1 cellular context compared by ENCODE assay signal in genomic region chr4:72568959-72569718, GRCh38.
TF ChIP-seq lines count a peak whose summit lies in the region.

Gene ADAMTS3, minus strand, starts transcription at chr4:72569221. Its CDS starts 459 bp downstream, at chr4:72568762.

TF ChIP-seq in K562, 482 proteins besides CTCF, POLR2A, EP300 and RAD21 (continued from another document and continues in another):
- TF ChIP-seq ZNF263 (CRISPR knock-in tag; IDR thresholded peaks at IDR 0.05; ENCODE audit: borderline replicate concordance) (peak; percentile 100), MCM5 (IDR thresholded peaks at IDR 0.05; ENCODE audit: low read depth) (no peak), GTF2A2 (tag; IDR thresholded peaks at IDR 0.05) (no peak), ATF1 (CRISPR knock-in tag; IDR thresholded peaks at IDR 0.05) (no peak), ATF1 (tag; IDR thresholded peaks at IDR 0.05) (peak; percentile 89), SMARCE1 (IDR thresholded peaks at IDR 0.05) (peak; percentile 18; the same call in 1 of the 2 replicates), ZNF717 (CRISPR knock-in tag; IDR thresholded peaks at IDR 0.05) (no peak), L3MBTL2 (IDR thresholded peaks at IDR 0.05) (peak; percentile 18), E2F4 (CRISPR knock-in tag; IDR thresholded peaks at IDR 0.05; ENCODE audit: low read depth) (no peak), SNIP1 (IDR thresholded peaks at IDR 0.05; ENCODE audit: low read depth) (no peak), CREBBP (IDR thresholded peaks at IDR 0.05; ENCODE audit: low read depth, low read length) (no peak), E2F1 (CRISPR knock-in tag; IDR thresholded peaks at IDR 0.05) (no peak), KDM5B (IDR thresholded peaks at IDR 0.05; ENCODE audit: insufficient replicate concordance, low read depth, low read length) (peak; percentile 82), ZNF76 (CRISPR knock-in tag; IDR thresholded peaks at IDR 0.05; ENCODE audit: borderline replicate concordance) (no peak), EHMT2 (IDR thresholded peaks at IDR 0.05) (no peak), RBM34 (IDR thresholded peaks at IDR 0.05; ENCODE audit: borderline replicate concordance, insufficient read depth, low read length) (no peak), KAT7 (CRISPR knock-in tag; IDR thresholded peaks at IDR 0.05; ENCODE audit: borderline replicate concordance) (0 out of 2 replicates have a peak, but pooled peaks have one; percentile 31), MCM7 (IDR thresholded peaks at IDR 0.05) (no peak), NFYB (IDR thresholded peaks at IDR 0.05; ENCODE audit: extremely low read depth, insufficient read length) (no peak), ZNF668 (CRISPR knock-in tag; IDR thresholded peaks at IDR 0.05) (no peak), SMARCA5 (IDR thresholded peaks at IDR 0.05) (peak; percentile 23; the same call in 1 of the 2 replicates), ZNF57 (CRISPR knock-in tag; IDR thresholded peaks at IDR 0.05) (no peak), POU5F1 (IDR thresholded peaks at IDR 0.05; ENCODE audit: borderline replicate concordance, low read depth, low read length, partially characterized antibody) (no peak), ZNF512 (tag; IDR thresholded peaks at IDR 0.05) (no peak), E2F3 (CRISPR knock-in tag; IDR thresholded peaks at IDR 0.05) (no peak), MBD1 (CRISPR knock-in tag; IDR thresholded peaks at IDR 0.05) (no peak), ZNF444 (CRISPR knock-in tag; IDR thresholded peaks at IDR 0.05) (no peak), MAZ (CRISPR knock-in tag; conservative IDR thresholded peaks at IDR 0.05 in 1 of 2, IDR thresholded peaks at IDR 0.05 in 1 of 2) (peak; percentile 94 to 100)
- TF ChIP-seq, protein P1, sequence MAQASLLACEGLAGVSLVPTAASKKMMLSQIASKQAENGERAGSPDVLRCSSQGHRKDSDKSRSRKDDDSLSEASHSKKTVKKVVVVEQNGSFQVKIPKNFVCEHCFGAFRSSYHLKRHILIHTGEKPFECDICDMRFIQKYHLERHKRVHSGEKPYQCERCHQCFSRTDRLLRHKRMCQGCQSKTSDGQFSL (CRISPR knock-in tag; IDR thresholded peaks at IDR 0.05), result peak; percentile 58; the same call in 1 of the 2 replicates
- TF ChIP-seq, protein P1 (tag; IDR thresholded peaks at IDR 0.05), result peak in 1 of 2 experiments; percentile 37; a peak in 1 of 4 replicates
- TF ChIP-seq, protein P2, sequence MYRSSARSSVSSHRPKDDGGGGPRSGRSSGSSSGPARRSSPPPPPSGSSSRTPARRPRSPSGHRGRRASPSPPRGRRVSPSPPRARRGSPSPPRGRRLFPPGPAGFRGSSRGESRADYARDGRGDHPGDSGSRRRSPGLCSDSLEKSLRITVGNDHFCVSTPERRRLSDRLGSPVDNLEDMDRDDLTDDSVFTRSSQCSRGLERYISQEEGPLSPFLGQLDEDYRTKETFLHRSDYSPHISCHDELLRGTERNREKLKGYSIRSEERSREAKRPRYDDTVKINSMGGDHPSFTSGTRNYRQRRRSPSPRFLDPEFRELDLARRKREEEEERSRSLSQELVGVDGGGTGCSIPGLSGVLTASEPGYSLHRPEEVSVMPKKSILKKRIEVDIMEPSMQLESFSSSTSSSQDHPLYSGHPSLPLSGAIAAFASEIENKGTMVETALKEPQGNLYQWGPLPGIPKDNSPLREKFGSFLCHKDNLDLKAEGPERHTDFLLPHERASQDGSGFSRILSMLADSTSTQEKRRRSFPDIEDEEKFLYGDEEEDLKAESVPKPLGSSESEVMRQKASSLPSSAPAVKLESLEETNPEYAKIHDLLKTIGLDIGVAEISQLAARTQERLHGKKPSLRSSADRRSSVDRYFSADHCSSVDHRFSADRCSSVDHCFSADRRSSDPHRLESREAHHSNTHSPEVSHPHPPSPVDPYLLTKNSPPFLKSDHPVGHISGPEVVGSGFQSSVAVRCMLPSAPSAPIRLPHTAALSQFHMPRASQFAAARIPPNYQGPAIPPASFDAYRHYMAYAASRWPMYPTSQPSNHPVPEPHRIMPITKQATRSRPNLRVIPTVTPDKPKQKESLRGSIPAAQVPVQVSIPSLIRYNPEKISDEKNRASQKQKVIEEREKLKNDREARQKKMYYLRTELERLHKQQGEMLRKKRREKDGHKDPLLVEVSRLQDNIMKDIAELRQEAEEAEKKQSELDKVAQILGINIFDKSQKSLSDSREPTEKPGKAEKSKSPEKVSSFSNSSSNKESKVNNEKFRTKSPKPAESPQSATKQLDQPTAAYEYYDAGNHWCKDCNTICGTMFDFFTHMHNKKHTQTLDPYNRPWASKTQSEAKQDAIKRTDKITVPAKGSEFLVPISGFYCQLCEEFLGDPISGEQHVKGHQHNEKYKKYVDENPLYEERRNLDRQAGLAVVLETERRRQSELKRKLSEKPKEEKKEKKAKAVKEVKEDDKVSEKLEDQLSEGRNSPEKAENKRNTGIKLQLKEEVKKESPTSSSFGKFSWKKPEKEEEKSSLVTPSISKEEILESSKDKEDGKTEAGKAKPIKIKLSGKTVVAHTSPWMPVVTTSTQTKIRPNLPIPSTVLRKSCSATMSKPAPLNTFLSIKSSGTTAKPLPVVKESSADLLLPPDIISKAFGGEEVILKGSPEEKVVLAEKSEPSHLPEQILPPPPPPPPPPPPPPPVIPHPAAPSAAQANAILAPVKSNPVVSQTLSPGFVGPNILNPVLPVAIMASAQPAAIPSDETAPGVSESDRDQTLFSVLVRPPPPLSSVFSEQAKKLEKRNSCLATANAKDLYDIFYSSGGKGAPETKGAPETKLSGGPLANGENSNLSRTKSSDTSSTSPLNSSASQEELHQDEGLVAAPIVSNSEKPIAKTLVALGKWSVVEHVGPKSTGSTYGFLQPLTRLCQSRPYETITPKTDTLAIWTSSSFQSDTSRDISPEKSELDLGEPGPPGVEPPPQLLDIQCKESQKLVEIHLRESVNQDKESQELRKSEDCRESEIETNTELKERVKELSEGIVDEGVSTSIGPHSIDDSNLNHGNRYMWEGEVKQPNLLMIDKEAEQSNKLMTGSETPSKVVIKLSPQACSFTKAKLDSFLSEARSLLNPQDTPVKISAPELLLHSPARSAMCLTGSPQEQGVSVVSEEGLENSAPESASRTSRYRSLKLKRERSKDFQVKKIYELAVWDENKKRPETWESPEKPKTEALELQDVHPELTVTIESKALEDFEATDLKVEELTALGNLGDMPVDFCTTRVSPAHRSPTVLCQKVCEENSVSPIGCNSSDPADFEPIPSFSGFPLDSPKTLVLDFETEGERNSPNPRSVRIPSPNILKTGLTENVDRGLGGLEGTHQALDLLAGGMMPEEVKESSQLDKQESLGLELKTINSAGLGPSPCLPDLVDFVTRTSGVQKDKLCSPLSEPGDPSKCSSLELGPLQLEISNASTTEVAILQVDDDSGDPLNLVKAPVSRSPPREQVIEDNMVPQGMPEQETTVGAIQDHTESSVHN (IDR thresholded peaks at IDR 0.05; ENCODE audit: borderline replicate concordance in 1 of 2, low read depth in 1 of 2), result no peak
- TF ChIP-seq, protein P3, sequence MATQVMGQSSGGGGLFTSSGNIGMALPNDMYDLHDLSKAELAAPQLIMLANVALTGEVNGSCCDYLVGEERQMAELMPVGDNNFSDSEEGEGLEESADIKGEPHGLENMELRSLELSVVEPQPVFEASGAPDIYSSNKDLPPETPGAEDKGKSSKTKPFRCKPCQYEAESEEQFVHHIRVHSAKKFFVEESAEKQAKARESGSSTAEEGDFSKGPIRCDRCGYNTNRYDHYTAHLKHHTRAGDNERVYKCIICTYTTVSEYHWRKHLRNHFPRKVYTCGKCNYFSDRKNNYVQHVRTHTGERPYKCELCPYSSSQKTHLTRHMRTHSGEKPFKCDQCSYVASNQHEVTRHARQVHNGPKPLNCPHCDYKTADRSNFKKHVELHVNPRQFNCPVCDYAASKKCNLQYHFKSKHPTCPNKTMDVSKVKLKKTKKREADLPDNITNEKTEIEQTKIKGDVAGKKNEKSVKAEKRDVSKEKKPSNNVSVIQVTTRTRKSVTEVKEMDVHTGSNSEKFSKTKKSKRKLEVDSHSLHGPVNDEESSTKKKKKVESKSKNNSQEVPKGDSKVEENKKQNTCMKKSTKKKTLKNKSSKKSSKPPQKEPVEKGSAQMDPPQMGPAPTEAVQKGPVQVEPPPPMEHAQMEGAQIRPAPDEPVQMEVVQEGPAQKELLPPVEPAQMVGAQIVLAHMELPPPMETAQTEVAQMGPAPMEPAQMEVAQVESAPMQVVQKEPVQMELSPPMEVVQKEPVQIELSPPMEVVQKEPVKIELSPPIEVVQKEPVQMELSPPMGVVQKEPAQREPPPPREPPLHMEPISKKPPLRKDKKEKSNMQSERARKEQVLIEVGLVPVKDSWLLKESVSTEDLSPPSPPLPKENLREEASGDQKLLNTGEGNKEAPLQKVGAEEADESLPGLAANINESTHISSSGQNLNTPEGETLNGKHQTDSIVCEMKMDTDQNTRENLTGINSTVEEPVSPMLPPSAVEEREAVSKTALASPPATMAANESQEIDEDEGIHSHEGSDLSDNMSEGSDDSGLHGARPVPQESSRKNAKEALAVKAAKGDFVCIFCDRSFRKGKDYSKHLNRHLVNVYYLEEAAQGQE (CRISPR knock-in tag; IDR thresholded peaks at IDR 0.05; ENCODE audit: low read depth), result no peak
- TF ChIP-seq, protein P4, sequence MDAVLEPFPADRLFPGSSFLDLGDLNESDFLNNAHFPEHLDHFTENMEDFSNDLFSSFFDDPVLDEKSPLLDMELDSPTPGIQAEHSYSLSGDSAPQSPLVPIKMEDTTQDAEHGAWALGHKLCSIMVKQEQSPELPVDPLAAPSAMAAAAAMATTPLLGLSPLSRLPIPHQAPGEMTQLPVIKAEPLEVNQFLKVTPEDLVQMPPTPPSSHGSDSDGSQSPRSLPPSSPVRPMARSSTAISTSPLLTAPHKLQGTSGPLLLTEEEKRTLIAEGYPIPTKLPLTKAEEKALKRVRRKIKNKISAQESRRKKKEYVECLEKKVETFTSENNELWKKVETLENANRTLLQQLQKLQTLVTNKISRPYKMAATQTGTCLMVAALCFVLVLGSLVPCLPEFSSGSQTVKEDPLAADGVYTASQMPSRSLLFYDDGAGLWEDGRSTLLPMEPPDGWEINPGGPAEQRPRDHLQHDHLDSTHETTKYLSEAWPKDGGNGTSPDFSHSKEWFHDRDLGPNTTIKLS (IDR thresholded peaks at IDR 0.05; ENCODE audit: borderline replicate concordance, low read depth), result 0 out of 2 replicates have a peak, but pooled peaks have one; percentile 15
- TF ChIP-seq, protein P5, sequence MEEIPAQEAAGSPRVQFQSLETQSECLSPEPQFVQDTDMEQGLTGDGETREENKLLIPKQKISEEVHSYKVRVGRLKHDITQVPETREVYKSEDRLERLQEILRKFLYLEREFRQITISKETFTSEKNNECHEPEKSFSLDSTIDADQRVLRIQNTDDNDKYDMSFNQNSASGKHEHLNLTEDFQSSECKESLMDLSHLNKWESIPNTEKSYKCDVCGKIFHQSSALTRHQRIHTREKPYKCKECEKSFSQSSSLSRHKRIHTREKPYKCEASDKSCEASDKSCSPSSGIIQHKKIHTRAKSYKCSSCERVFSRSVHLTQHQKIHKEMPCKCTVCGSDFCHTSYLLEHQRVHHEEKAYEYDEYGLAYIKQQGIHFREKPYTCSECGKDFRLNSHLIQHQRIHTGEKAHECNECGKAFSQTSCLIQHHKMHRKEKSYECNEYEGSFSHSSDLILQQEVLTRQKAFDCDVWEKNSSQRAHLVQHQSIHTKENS (CRISPR knock-in tag; IDR thresholded peaks at IDR 0.05), result no peak
- TF ChIP-seq, protein P6, sequence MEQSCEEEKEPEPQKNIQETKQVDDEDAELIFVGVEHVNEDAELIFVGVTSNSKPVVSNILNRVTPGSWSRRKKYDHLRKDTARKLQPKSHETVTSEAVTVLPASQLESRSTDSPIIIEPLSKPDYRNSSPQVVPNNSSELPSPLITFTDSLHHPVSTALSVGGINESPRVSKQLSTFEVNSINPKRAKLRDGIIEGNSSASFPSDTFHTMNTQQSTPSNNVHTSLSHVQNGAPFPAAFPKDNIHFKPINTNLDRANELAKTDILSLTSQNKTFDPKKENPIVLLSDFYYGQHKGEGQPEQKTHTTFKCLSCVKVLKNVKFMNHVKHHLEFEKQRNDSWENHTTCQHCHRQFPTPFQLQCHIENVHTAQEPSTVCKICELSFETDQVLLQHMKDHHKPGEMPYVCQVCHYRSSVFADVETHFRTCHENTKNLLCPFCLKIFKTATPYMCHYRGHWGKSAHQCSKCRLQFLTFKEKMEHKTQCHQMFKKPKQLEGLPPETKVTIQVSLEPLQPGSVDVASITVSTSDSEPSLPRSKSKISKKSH (CRISPR knock-in tag; IDR thresholded peaks at IDR 0.05), result no peak
